Comparison of ENCODE assay signal across 23 cellular contexts in genomic region chr14:89740241-89740640, GRCh38.
"Had no signal": no experiment of that assay in that cellular context is flagged by ENCODE, and none has a peak within 500 bp of the region (broad histone marks: within the 10 kb centered on the region; RNA-seq: fewer than 3 reads in every experiment).

No MANE protein-coding gene starts in this region.

- H3K9me3 Mint-ChIP-seq: immature natural killer cell had no signal

- DNase-seq: activated B cell treated with CpG ODN at 0.5 μM for 24 hours; activated CD4-positive, alpha-beta T cell treated with anti-CD3 and anti-CD28 coated beads for 36 hours; activated CD4-positive, alpha-beta T cell treated with anti-CD3 and anti-CD28 coated beads, Interleukin-2, amount 50 U/mL, for 48 hours; activated effector memory CD4-positive, alpha-beta T cell treated with Interleukin-2 at 50 U/mL for 16 hours; activated naive CD4-positive, alpha-beta T cell treated with anti-CD3 and anti-CD28 coated beads, Interleukin-2, amount 10 ng/mL, durations not matched to agents 7 days and 5 days; activated T-cell treated with anti-CD3 and anti-CD28 coated beads, Interleukin-2, amount 50 U/mL, for 72 hours; amygdala; cerebellar nuclear complex; cortex of kidney; endodermal cell; foreskin fibroblast; immature natural killer cell; left ventricle myocardium inferior; naive thymus-derived CD8-positive, alpha-beta T cell; retina; sigmoid colon; spleen; stimulated activated CD4-positive, alpha-beta T cell treated with anti-CD3 and anti-CD28 coated beads, Interleukin-4, amount 100 ng/mL, for 1 hour; stimulated activated naive CD4-positive, alpha-beta T cell; T-helper 9 cell; upper lobe of right lung had no signal

- H3K27ac Mint-ChIP-seq: activated B cell treated with CpG ODN at 0.5 μM for 24 hours; activated CD4-positive, alpha-beta T cell treated with anti-CD3 and anti-CD28 coated beads for 36 hours; activated naive CD4-positive, alpha-beta T cell treated with anti-CD3 and anti-CD28 coated beads, Interleukin-2, amount 10 ng/mL, durations not matched to agents 7 days and 5 days; activated T-cell treated with anti-CD3 and anti-CD28 coated beads, Interleukin-2, amount 50 U/mL, for 72 hours; endodermal cell; immature natural killer cell had no signal

- H3K4me3 Mint-ChIP-seq: activated B cell treated with CpG ODN at 0.5 μM for 24 hours; activated CD4-positive, alpha-beta T cell treated with anti-CD3 and anti-CD28 coated beads for 36 hours; activated naive CD4-positive, alpha-beta T cell treated with anti-CD3 and anti-CD28 coated beads, Interleukin-2, amount 10 ng/mL, durations not matched to agents 7 days and 5 days; activated T-cell treated with anti-CD3 and anti-CD28 coated beads, Interleukin-2, amount 50 U/mL, for 72 hours; endodermal cell; immature natural killer cell; naive thymus-derived CD8-positive, alpha-beta T cell had no signal

- H3K27ac ChIP-seq: epithelial cell of prostate, left ventricle myocardium inferior, sigmoid colon, spleen, thoracic aorta, upper lobe of right lung had no signal

- H3K4me3 ChIP-seq: left ventricle myocardium inferior, sigmoid colon, spleen, thoracic aorta, upper lobe of right lung had no signal

- ATAC-seq: activated CD4-positive, alpha-beta T cell treated with anti-CD3 and anti-CD28 coated beads for 36 hours; activated T-cell treated with anti-CD3 and anti-CD28 coated beads, Interleukin-2, amount 50 U/mL, for 72 hours; naive thymus-derived CD8-positive, alpha-beta T cell; upper lobe of right lung had no signal

- H3K36me3 Mint-ChIP-seq: naive thymus-derived CD8-positive, alpha-beta T cell had no signal

- H3K4me1 ChIP-seq: left ventricle myocardium inferior, sigmoid colon, upper lobe of right lung had no signal

- H3K27me3 Mint-ChIP-seq: activated CD4-positive, alpha-beta T cell treated with anti-CD3 and anti-CD28 coated beads for 36 hours; activated naive CD4-positive, alpha-beta T cell treated with anti-CD3 and anti-CD28 coated beads, Interleukin-2, amount 10 ng/mL, durations not matched to agents 7 days and 5 days had no signal

- H3K4me1 Mint-ChIP-seq: activated B cell treated with CpG ODN at 0.5 μM for 24 hours; activated naive CD4-positive, alpha-beta T cell treated with anti-CD3 and anti-CD28 coated beads, Interleukin-2, amount 10 ng/mL, durations not matched to agents 7 days and 5 days; endodermal cell had no signal

- H3K27me3 ChIP-seq: sigmoid colon, spleen, upper lobe of right lung had no signal
